ENCODE assay signal across 1 cellular context in genomic region chr9:137267933-137268355, GRCh38.
TF ChIP-seq lines count a peak whose summit lies in the region.

No MANE protein-coding gene starts in this region.

TF ChIP-seq in liver, 16 proteins besides CTCF, POLR2A, EP300 and RAD21 (continued from another document):
- TF ChIP-seq REST (IDR thresholded peaks at IDR 0.05) (no peak), FOXA2 (IDR thresholded peaks at IDR 0.05) (no peak)
